ENCODE assay signal across 10 cellular contexts in genomic region chr16:85675528-85675927, GRCh38. TPM values are rescaled to one million over a fixed set of nuclear protein-coding genes. Genes with fewer than 3 reads are reported as not detected.
DNase-seq lines count a peak whose midpoint lies in the region; ATAC-seq, FAIRE-seq and TF ChIP-seq lines count a peak whose summit lies in the region.
"Had no signal": no experiment of that assay in that cellular context is flagged by ENCODE, and none has a peak within 500 bp of the region (broad histone marks: within the 10 kb centered on the region; RNA-seq: fewer than 3 reads in every experiment).

No MANE protein-coding gene starts in this region.

- H3K36me3 ChIP-seq in SK-N-SH (replicated peaks in 1 of 2; ENCODE audit: control insufficient read depth in 1 of 2, insufficient read depth in 2 of 2, low read length in 1 of 2) (peaks cover 59 to 74% of the 10 kb centered on the region in 2 experiments), tibial artery (peaks cover 20 to 29% (median 23%) of the 10 kb centered on the region in 3 donors)

- peaks cover 8% of the 10 kb centered on the region for H3F3A ChIP-seq in SK-N-SH (replicated peaks; ENCODE audit: insufficient read depth)

- no peaks in the 10 kb centered on the region for H3K9me3 ChIP-seq in SK-N-SH
- H3K9me3 ChIP-seq in tibial artery: no peaks in the 10 kb centered on the region
- H3K9me3 ChIP-seq: thoracic aorta had no signal

- peak; percentile 57 for TF ChIP-seq CTCF in SK-N-SH (IDR thresholded peaks at IDR 0.05)
- TF ChIP-seq CTCF in tibial artery (IDR thresholded peaks at IDR 0.05): no peak

- H2AFZ ChIP-seq in SK-N-SH (ENCODE audit: low read depth): no peak overlapping the region

- peak; percentile 50 to 66 for DNase-seq in AML-193 (lab: John Stamatoyannopoulos, UW)
- DNase-seq in GM19239 (ENCODE audit: insufficient read length, low spot score): no peak
- no peak for DNase-seq in SK-N-SH
- DNase-seq in hepatic stellate cell (ENCODE audit: low spot score): peak; percentile 44
- no peak for DNase-seq in tibial artery
- no peak for DNase-seq in NCI-H187 treated with DMSO at 0.1 percent for 48 hours (lab: John Stamatoyannopoulos, UW)

- H3K4me2 ChIP-seq in SK-N-SH: no peak overlapping the region

- WGBS in SK-N-SH (ENCODE audit: low lambda C conversion rate): 37% methylated on average over 1 of the region's 1 CpG

- H3K4me3 ChIP-seq in SK-N-SH (ENCODE audit: low read depth in 2 of 2, low read length in 1 of 2) (no peak overlapping the region), tibial artery (no peak overlapping the region)
- H3K4me3 ChIP-seq: lung, thoracic aorta had no signal

- TF ChIP-seq RAD21 in SK-N-SH (IDR thresholded peaks at IDR 0.05; ENCODE audit: low read length): peak; percentile 49

- no peak for TF ChIP-seq EP300 in SK-N-SH (IDR thresholded peaks at IDR 0.05; ENCODE audit: borderline replicate concordance in 1 of 2, low read depth in 1 of 2, low read length in 1 of 2)

- H3K27ac ChIP-seq in SK-N-SH (ENCODE audit: low read depth in 2 of 2, low read length in 1 of 2) (peak overlapping the region in 1 of 2 experiments; percentile 96; a peak in 2 of 4 replicates), tibial artery (no peak overlapping the region)
- H3K27ac ChIP-seq: thoracic aorta had no signal

- H3K4me1 ChIP-seq in SK-N-SH (ENCODE audit: control insufficient read depth in 1 of 2, insufficient read depth in 2 of 2, low read depth in 1 of 2, low read length in 1 of 2) (peaks cover 9 to 47% of the 10 kb centered on the region in 2 experiments; a peak in 2 of 4 replicates), tibial artery (peaks cover 0 to 16% (median 12%) of the 10 kb centered on the region in 4 donors)

- CTCF ChIA-PET in SK-N-SH (lab: Yijun Ruan, JAX): interaction anchor here (1.0 to 13.2 kb wide), 13 partner anchors 8 to 125 kb away, joined by 3 to 138 read pairs (median 4); no protein-coding TSS in a partner anchor

- H3K9me2 ChIP-seq in SK-N-SH: no peaks in the 10 kb centered on the region

- peak; percentile 33 for FAIRE-seq in GM19239 (lab: Jason Lieb, UNC)

- peaks cover 3% of the 10 kb centered on the region; the same call in 1 of the 2 replicates for H4K20me1 ChIP-seq in SK-N-SH (ENCODE audit: insufficient read depth)

- no peaks in the 10 kb centered on the region for H3K27me3 ChIP-seq in SK-N-SH (ENCODE audit: insufficient read depth)
- no peaks in the 10 kb centered on the region for H3K27me3 ChIP-seq in tibial artery

- intact Hi-C loops in tibial artery (cut with DNase I; ENCODE audit: low total_unique reads): no loop called here

- ATAC-seq in HG03571 (IDR thresholded peaks at IDR 0.05; ENCODE audit: unreplicated experiment) (no peak), GM18861 (IDR thresholded peaks at IDR 0.05; ENCODE audit: unreplicated experiment) (no peak)

- no peak overlapping the region for H3K9ac ChIP-seq in SK-N-SH

- POLR2A ChIA-PET in SK-N-SH (lab: Yijun Ruan, JAX): no interaction called here

- no peaks in the 10 kb centered on the region for H3K79me2 ChIP-seq in SK-N-SH (ENCODE audit: insufficient read depth)

TF ChIP-seq in SK-N-SH, 30 proteins besides CTCF, POLR2A, EP300 and RAD21:
- TF ChIP-seq RFX5 (IDR thresholded peaks at IDR 0.05; ENCODE audit: low read length) (no peak), MXI1 (IDR thresholded peaks at IDR 0.05; ENCODE audit: low read depth, low read length) (peak; percentile 61; the same call in 1 of the 2 replicates), FOXJ3 (CRISPR knock-in tag; IDR thresholded peaks at IDR 0.05) (no peak), POLR2AphosphoS5 (IDR thresholded peaks at IDR 0.05; ENCODE audit: low read depth, low read length) (no peak), FOXM1 (IDR thresholded peaks at IDR 0.05; ENCODE audit: low read depth) (no peak), MAX (IDR thresholded peaks at IDR 0.05; ENCODE audit: low read depth) (peak; percentile 45; the same call in 1 of the 2 replicates), SMC3 (IDR thresholded peaks at IDR 0.05; ENCODE audit: low read depth, low read length) (peak; percentile 40), TCF12 (IDR thresholded peaks at IDR 0.05) (no peak)
- TF ChIP-seq, protein P1, sequence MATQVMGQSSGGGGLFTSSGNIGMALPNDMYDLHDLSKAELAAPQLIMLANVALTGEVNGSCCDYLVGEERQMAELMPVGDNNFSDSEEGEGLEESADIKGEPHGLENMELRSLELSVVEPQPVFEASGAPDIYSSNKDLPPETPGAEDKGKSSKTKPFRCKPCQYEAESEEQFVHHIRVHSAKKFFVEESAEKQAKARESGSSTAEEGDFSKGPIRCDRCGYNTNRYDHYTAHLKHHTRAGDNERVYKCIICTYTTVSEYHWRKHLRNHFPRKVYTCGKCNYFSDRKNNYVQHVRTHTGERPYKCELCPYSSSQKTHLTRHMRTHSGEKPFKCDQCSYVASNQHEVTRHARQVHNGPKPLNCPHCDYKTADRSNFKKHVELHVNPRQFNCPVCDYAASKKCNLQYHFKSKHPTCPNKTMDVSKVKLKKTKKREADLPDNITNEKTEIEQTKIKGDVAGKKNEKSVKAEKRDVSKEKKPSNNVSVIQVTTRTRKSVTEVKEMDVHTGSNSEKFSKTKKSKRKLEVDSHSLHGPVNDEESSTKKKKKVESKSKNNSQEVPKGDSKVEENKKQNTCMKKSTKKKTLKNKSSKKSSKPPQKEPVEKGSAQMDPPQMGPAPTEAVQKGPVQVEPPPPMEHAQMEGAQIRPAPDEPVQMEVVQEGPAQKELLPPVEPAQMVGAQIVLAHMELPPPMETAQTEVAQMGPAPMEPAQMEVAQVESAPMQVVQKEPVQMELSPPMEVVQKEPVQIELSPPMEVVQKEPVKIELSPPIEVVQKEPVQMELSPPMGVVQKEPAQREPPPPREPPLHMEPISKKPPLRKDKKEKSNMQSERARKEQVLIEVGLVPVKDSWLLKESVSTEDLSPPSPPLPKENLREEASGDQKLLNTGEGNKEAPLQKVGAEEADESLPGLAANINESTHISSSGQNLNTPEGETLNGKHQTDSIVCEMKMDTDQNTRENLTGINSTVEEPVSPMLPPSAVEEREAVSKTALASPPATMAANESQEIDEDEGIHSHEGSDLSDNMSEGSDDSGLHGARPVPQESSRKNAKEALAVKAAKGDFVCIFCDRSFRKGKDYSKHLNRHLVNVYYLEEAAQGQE (IDR thresholded peaks at IDR 0.05; ENCODE audit: low read depth, low read length): no peak

RNA-seq across cellular contexts. Expression of gene GINS2, which starts 13.2 kb away (rescaled TPM):
- polyA plus RNA-seq in SK-N-SH (2012; rRNA removed): 8.4 and 9.0 TPM in 2 replicates
- polyA plus RNA-seq in SK-N-SH (2012; cell fraction: cytosol; rRNA removed): 9.0 and 9.3 TPM in 2 replicates
- 3.7 and 4.5 TPM in 2 replicates for polyA plus RNA-seq in SK-N-SH (2012; cell fraction: nucleus; rRNA removed)

Comparison
In these comparisons a context has a peak if more than half of its experiments do, and no peak if none do; other contexts are left out.
1. DNase-seq: peak in AML-193 (2 of 2) and hepatic stellate cell (single experiment); none in GM19239 (single experiment), SK-N-SH (single experiment), tibial artery (0 of 2) and NCI-H187 treated with DMSO at 0.1 percent for 48 hours (single experiment).